26 cellular contexts compared by ENCODE assay signal in the genomic region with DNA sequence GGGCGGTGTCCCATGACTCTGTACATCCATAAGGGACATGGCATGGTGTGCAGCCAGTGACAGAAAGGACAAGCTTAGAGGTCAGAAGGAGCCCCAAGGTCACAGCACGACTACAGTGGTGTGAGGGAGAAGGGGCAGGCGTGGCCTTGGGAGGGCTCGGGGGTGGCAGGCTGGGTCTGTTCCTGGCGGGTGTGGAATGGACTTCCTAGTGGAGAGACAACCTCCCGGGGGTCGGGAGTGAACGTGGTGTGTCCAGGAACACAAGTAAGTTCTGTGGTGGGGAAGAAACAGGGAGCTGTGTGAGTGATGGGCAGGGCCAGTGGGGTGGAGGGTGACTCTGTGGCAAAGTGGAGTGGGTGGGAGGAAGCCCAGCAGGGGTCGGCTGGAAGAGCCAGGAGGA.
"Had no signal": no experiment of that assay in that cellular context is flagged by ENCODE, and none has a peak within 500 bp of the region (broad histone marks: within the 10 kb centered on the region; RNA-seq: fewer than 3 reads in every experiment).

No MANE protein-coding gene starts in this region.

- H3K9me3 Mint-ChIP-seq: natural killer cell; neural progenitor cell; stimulated activated memory B cell treated with anti-CD40 and anti-IgM and Interleukin-4, amounts not matched to agents 10 μg/mL and 1 μg/mL and 100 μg/mL, for 72 hours had no signal

- H3K4me3 Mint-ChIP-seq: natural killer cell; neural progenitor cell; stimulated activated memory B cell treated with anti-CD40 and anti-IgM and Interleukin-4, amounts not matched to agents 10 μg/mL and 1 μg/mL and 100 μg/mL, for 72 hours had no signal

- H3K4me1 ChIP-seq: esophagus squamous epithelium, heart right ventricle, lower lobe of right lung, psoas muscle, sigmoid colon, testis, tibial nerve had no signal

- H3K4me1 Mint-ChIP-seq: natural killer cell; stimulated activated memory B cell treated with anti-CD40 and anti-IgM and Interleukin-4, amounts not matched to agents 10 μg/mL and 1 μg/mL and 100 μg/mL, for 72 hours had no signal

- H3K4me2 ChIP-seq: neural progenitor cell had no signal

- ATAC-seq: heart right ventricle; left colon; left ventricle myocardium superior; lower lobe of right lung; natural killer cell; psoas muscle; right cardiac atrium; stimulated activated memory B cell treated with anti-CD40 and anti-IgM and Interleukin-4, amounts not matched to agents 10 μg/mL and 1 μg/mL and 100 μg/mL, for 72 hours; stimulated activated naive CD8-positive, alpha-beta T cell treated with anti-CD3 and anti-CD28 coated beads, Interleukin-15, Interleukin-2, amounts not matched to agents 100 U/mL and 50 U/mL, for 24 hours had no signal

- H3K27ac ChIP-seq: coronary artery, esophagus squamous epithelium, heart right ventricle, lower lobe of right lung, neural progenitor cell, psoas muscle, sigmoid colon, testis, tibial nerve had no signal

- H2AFZ ChIP-seq: neural progenitor cell had no signal

- H3K27me3 ChIP-seq: neural progenitor cell, sigmoid colon, testis, tibial nerve had no signal

- DNase-seq: dermis blood vessel endothelial cell; effector memory CD4-positive, alpha-beta T cell; erythroblast; esophagus squamous epithelium; foreskin melanocyte; glutamatergic neuron; heart right ventricle; hippocampal formation; kidney glomerular epithelial cell; left colon; left ventricle myocardium superior; lower lobe of right lung; natural killer cell; nucleus accumbens; psoas muscle; right cardiac atrium; sigmoid colon; stimulated activated CD4-positive, alpha-beta T cell treated with anti-CD3 and anti-CD28 coated beads, Interleukin-2, amount 100 ng/mL, for 24 hours; stimulated activated CD4-positive, alpha-beta T cell treated with anti-CD3 and anti-CD28 coated beads, Interleukin-4, amount 100 ng/mL, for 24 hours; stimulated activated naive CD8-positive, alpha-beta T cell treated with anti-CD3 and anti-CD28 coated beads, Interleukin-15, Interleukin-2, amounts not matched to agents 100 U/mL and 50 U/mL, for 24 hours; substantia nigra; testis had no signal

- H3K27ac Mint-ChIP-seq: natural killer cell; neural progenitor cell; stimulated activated memory B cell treated with anti-CD40 and anti-IgM and Interleukin-4, amounts not matched to agents 10 μg/mL and 1 μg/mL and 100 μg/mL, for 72 hours had no signal

- H3K9me3 ChIP-seq: esophagus squamous epithelium, heart right ventricle, lower lobe of right lung, psoas muscle, sigmoid colon, testis, tibial nerve had no signal

- H3K36me3 Mint-ChIP-seq: natural killer cell; neural progenitor cell; stimulated activated memory B cell treated with anti-CD40 and anti-IgM and Interleukin-4, amounts not matched to agents 10 μg/mL and 1 μg/mL and 100 μg/mL, for 72 hours had no signal

- H3K9ac ChIP-seq: neural progenitor cell had no signal
